Comparison of ENCODE assay signal across 17 cellular contexts in the genomic region with DNA sequence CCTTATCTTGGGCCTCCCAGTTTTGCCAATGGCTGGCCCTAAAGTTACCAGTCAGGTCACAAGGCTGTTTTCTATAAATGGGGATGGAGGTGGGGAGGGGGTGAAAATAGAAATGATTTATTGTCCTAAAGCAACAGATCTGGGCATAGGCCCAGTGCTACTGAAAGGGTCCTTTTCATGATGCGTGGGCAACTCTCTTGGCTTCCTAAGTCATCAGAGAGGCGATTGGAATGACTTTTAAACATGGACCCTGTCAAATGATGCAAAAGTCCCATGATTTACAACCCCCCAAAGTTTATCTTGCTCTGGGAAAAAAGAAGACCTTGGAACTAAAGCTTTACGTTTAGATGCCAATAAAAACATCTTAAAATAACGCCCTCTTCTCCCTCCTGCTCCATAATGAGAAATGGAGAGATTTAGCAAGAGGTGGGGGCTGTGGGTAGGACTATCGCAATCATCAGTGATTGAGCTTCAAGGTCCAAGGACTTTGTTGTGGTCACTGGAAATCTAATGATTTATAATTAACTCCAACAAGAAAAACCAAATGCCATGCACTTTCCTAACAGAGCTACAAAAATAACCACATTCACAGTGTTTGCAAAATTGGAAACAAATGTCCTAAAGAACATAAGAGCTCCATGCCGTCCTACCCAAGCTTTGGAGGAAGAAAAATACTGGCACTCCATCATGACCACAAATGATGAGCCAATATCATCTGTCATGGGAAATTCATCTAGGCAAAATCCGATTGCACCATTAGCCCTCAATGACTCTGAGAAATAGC.
A peak's percentile ranks its signal among the peaks of the same experiment; 100 is the strongest.
DNase-seq lines count a peak whose midpoint lies in the region; ATAC-seq and TF ChIP-seq lines count a peak whose summit lies in the region.
"Had no signal": no experiment of that assay in that cellular context is flagged by ENCODE, and none has a peak within 500 bp of the region (broad histone marks: within the 10 kb centered on the region; RNA-seq: fewer than 3 reads in every experiment).

No MANE protein-coding gene starts in this region.

- H3K27ac Mint-ChIP-seq in type B pancreatic cell: no peak overlapping the region
- H3K27ac Mint-ChIP-seq in Caco-2 (ENCODE audit: unreplicated experiment): no peak overlapping the region
- no peak overlapping the region for H3K27ac Mint-ChIP-seq in naive thymus-derived CD8-positive, alpha-beta T cell
- H3K27ac Mint-ChIP-seq: activated naive CD8-positive, alpha-beta T cell treated with anti-CD3 and anti-CD28 coated beads for 36 hours; HFFc6; stimulated activated memory B cell treated with anti-CD40 and anti-IgM and Interleukin-4, amounts not matched to agents 10 μg/mL and 1 μg/mL and 100 μg/mL, for 72 hours had no signal

- POLR2A ChIA-PET in Caco-2 (lab: Charles Lee): no interaction called here
- POLR2A ChIA-PET in naive thymus-derived CD8-positive, alpha-beta T cell (lab: Charles Lee): no interaction called here

- intact Hi-C loops in right lobe of liver (cut with DNase I): no loop called here
- intact Hi-C loops in Caco-2 (cut with micrococcal nuclease; ENCODE audit: unreplicated experiment): no loop called here

- H3K27me3 Mint-ChIP-seq in type B pancreatic cell (peaks cover 10% of the 10 kb centered on the region), Caco-2 (ENCODE audit: insufficient read depth, unreplicated experiment) (peaks cover under 1% of the 10 kb centered on the region)
- peaks cover 8 to 51% (median 18%) of the 10 kb centered on the region in 5 donors for H3K27me3 Mint-ChIP-seq in naive thymus-derived CD8-positive, alpha-beta T cell

- WGBS in right lobe of liver (ENCODE audit: insufficient coverage, low coverage, low lambda C conversion rate, missing lambda C conversion rate): 21% methylated on average over 7 of the region's 7 CpGs

- H3K4me3 ChIP-seq in right lobe of liver: no peak overlapping the region
- no peak overlapping the region for H3K4me3 ChIP-seq in Caco-2 (ENCODE audit: low read depth, low read length)
- H3K4me3 ChIP-seq: colonic mucosa, esophagus squamous epithelium, SJSA1 had no signal

- CTCF ChIA-PET in Caco-2 (lab: Charles Lee): no interaction called here

- H3K36me3 ChIP-seq in right lobe of liver: no peaks in the 10 kb centered on the region
- no peaks in the 10 kb centered on the region for H3K36me3 ChIP-seq in Caco-2 (ENCODE audit: control insufficient read depth, insufficient read depth, low read length)
- H3K36me3 ChIP-seq: colonic mucosa, esophagus squamous epithelium, SJSA1 had no signal

- TF ChIP-seq CTCF in right lobe of liver (IDR thresholded peaks at IDR 0.05): no peak
- no peak for TF ChIP-seq CTCF in type B pancreatic cell (conservative IDR thresholded peaks at IDR 0.05)
- no peak for TF ChIP-seq CTCF in Caco-2 (IDR thresholded peaks at IDR 0.05; ENCODE audit: insufficient read depth in 1 of 2, low read depth in 1 of 2, low read length in 1 of 2, severe bottlenecking in 1 of 2, unreplicated experiment in 1 of 2)

- H3K27me3 ChIP-seq in right lobe of liver: no peaks in the 10 kb centered on the region
- no peaks in the 10 kb centered on the region; the same call in 1 of the 2 replicates for H3K27me3 ChIP-seq in Caco-2 (replicated peaks; ENCODE audit: control insufficient read depth, insufficient read depth, low read length)
- H3K27me3 ChIP-seq: colonic mucosa, esophagus squamous epithelium, SJSA1 had no signal

- TF ChIP-seq POLR2A in right lobe of liver (IDR thresholded peaks at IDR 0.05): no peak

- H3K9me3 ChIP-seq in right lobe of liver: no peaks in the 10 kb centered on the region
- H3K9me3 ChIP-seq in Caco-2: no peaks in the 10 kb centered on the region
- H3K9me3 ChIP-seq: colonic mucosa, esophagus squamous epithelium, SJSA1 had no signal

- DNase-seq in GOT3 (lab: John Stamatoyannopoulos, UW) (peak; percentile 24), epidermal melanocyte (ENCODE audit: insufficient read length, low spot score) (peak; percentile 22), right lobe of liver (no peak), type B pancreatic cell (ENCODE audit: extremely low spot score, unreplicated experiment) (no peak), Caco-2 (no peak)
- DNase-seq in naive thymus-derived CD8-positive, alpha-beta T cell: no peak
- DNase-seq: activated CD8-positive, alpha-beta memory T cell treated with anti-CD3 and anti-CD28 coated beads, Interleukin-2, amount 50 U/mL, for 48 hours; activated naive CD8-positive, alpha-beta T cell treated with anti-CD3 and anti-CD28 coated beads for 36 hours; colonic mucosa; esophagus squamous epithelium; HFFc6; NCI-H1092; retina; stimulated activated CD4-positive, alpha-beta T cell treated with anti-CD3 and anti-CD28 coated beads, Interleukin-4, amount 100 ng/mL, for 4 hours had no signal

- H3K36me3 Mint-ChIP-seq in type B pancreatic cell (no peaks in the 10 kb centered on the region), Caco-2 (ENCODE audit: insufficient read depth, unreplicated experiment) (no peaks in the 10 kb centered on the region)
- no peaks in the 10 kb centered on the region for H3K36me3 Mint-ChIP-seq in naive thymus-derived CD8-positive, alpha-beta T cell
- H3K36me3 Mint-ChIP-seq: activated naive CD8-positive, alpha-beta T cell treated with anti-CD3 and anti-CD28 coated beads for 36 hours; stimulated activated memory B cell treated with anti-CD40 and anti-IgM and Interleukin-4, amounts not matched to agents 10 μg/mL and 1 μg/mL and 100 μg/mL, for 72 hours had no signal

- H3K4me1 ChIP-seq in right lobe of liver (peaks cover 0 to 42% (median 17%) of the 10 kb centered on the region in 4 donors), Caco-2 (peaks cover 9% of the 10 kb centered on the region)
- H3K4me1 ChIP-seq: colonic mucosa, SJSA1 had no signal

- H3K27ac ChIP-seq in right lobe of liver: peak overlapping the region; percentile 51 to 68 (median 56)
- H3K27ac ChIP-seq: colonic mucosa, SJSA1 had no signal

- H3K4me1 Mint-ChIP-seq in type B pancreatic cell (ENCODE audit: unreplicated experiment) (peaks cover 39% of the 10 kb centered on the region), Caco-2 (ENCODE audit: low read depth, unreplicated experiment) (no peaks in the 10 kb centered on the region)
- no peaks in the 10 kb centered on the region for H3K4me1 Mint-ChIP-seq in naive thymus-derived CD8-positive, alpha-beta T cell
- H3K4me1 Mint-ChIP-seq: activated naive CD8-positive, alpha-beta T cell treated with anti-CD3 and anti-CD28 coated beads for 36 hours; stimulated activated memory B cell treated with anti-CD40 and anti-IgM and Interleukin-4, amounts not matched to agents 10 μg/mL and 1 μg/mL and 100 μg/mL, for 72 hours had no signal

- peak; percentile 64 to 80 (median 70) for ATAC-seq in right lobe of liver
- ATAC-seq in GM19455 (IDR thresholded peaks at IDR 0.05; ENCODE audit: unreplicated experiment): no peak
- ATAC-seq in naive thymus-derived CD8-positive, alpha-beta T cell: no peak
- ATAC-seq: stimulated activated memory B cell treated with anti-CD40 and anti-IgM and Interleukin-4, amounts not matched to agents 10 μg/mL and 1 μg/mL and 100 μg/mL, for 72 hours had no signal

- H3K9me3 Mint-ChIP-seq in type B pancreatic cell: peaks cover 5% of the 10 kb centered on the region
- H3K9me3 Mint-ChIP-seq in Caco-2 (ENCODE audit: unreplicated experiment): no peaks in the 10 kb centered on the region
- H3K9me3 Mint-ChIP-seq in naive thymus-derived CD8-positive, alpha-beta T cell: no peaks in the 10 kb centered on the region
- H3K9me3 Mint-ChIP-seq: activated naive CD8-positive, alpha-beta T cell treated with anti-CD3 and anti-CD28 coated beads for 36 hours; HFFc6; stimulated activated memory B cell treated with anti-CD40 and anti-IgM and Interleukin-4, amounts not matched to agents 10 μg/mL and 1 μg/mL and 100 μg/mL, for 72 hours had no signal

- no TSS peak for BruUV-seq in Caco-2 (replicated peaks; lab: Mats Ljungman, UMichigan)

- peak overlapping the region; percentile 0 for H3K4me3 Mint-ChIP-seq in type B pancreatic cell
- H3K4me3 Mint-ChIP-seq in Caco-2 (ENCODE audit: unreplicated experiment): no peak overlapping the region
- H3K4me3 Mint-ChIP-seq in naive thymus-derived CD8-positive, alpha-beta T cell: no peak overlapping the region
- H3K4me3 Mint-ChIP-seq: activated naive CD8-positive, alpha-beta T cell treated with anti-CD3 and anti-CD28 coated beads for 36 hours; HFFc6; stimulated activated memory B cell treated with anti-CD40 and anti-IgM and Interleukin-4, amounts not matched to agents 10 μg/mL and 1 μg/mL and 100 μg/mL, for 72 hours had no signal

Comparison
In these comparisons a context has a peak if more than half of its experiments do, and no peak if none do; other contexts are left out.
1. DNase-seq: peak in GOT3 (single experiment) and epidermal melanocyte (single experiment); none in right lobe of liver (0 of 3), type B pancreatic cell (single experiment), Caco-2 (0 of 2) and naive thymus-derived CD8-positive, alpha-beta T cell (0 of 10).
2. ATAC-seq: peak in right lobe of liver (4 of 4); none in GM19455 (single experiment) and naive thymus-derived CD8-positive, alpha-beta T cell (0 of 2).